9 cellular contexts compared by ENCODE assay signal in genomic region chr4:2011634-2012033, GRCh38. TPM values are rescaled to one million over a fixed set of nuclear protein-coding genes. Genes with fewer than 3 reads are reported as not detected.
DNase-seq lines count a peak whose midpoint lies in the region; ATAC-seq and TF ChIP-seq lines count a peak whose summit lies in the region.
"Not testable (repeated sequence)": the region's sequence is repeated elsewhere in the genome, so short reads cannot be mapped to it uniquely, and the experiment has no call there.
"Had no signal": no experiment of that assay in that cellular context is flagged by ENCODE, and none has a peak within 500 bp of the region (broad histone marks: within the 10 kb centered on the region; RNA-seq: fewer than 3 reads in every experiment).

No MANE protein-coding gene starts in this region.

- H3K4me1 ChIP-seq in lower lobe of right lung, result peaks cover 20% of the 10 kb centered on the region

- H3K27me3 ChIP-seq in HL-60 (ENCODE audit: insufficient read depth, poor library complexity, severe bottlenecking); lower lobe of right lung (ENCODE audit: low read depth): not testable (repeated sequence)

- DNase-seq in AG10803 (ENCODE audit: low read depth), result peak; percentile 19
- peak; percentile 73 to 84 for DNase-seq in HL-60 (ENCODE audit: low read depth in 1 of 2, low spot score in 1 of 2)
- peak; percentile 75 for DNase-seq in NB4 (ENCODE audit: low read depth)
- peak; percentile 45 for DNase-seq in SIG-M5 (lab: John Stamatoyannopoulos, UW)
- peak; percentile 79 for DNase-seq in amniotic epithelial cell (ENCODE audit: low read depth)
- DNase-seq in fibroblast of pulmonary artery (ENCODE audit: low read depth), result peak; percentile 39
- DNase-seq in lower lobe of right lung, result peak; percentile 59

- TF ChIP-seq CTCF in AG10803 (conservative IDR thresholded peaks at IDR 0.05; ENCODE audit: low read length); HL-60 (IDR thresholded peaks at IDR 0.05; ENCODE audit: insufficient read depth, low read length); NB4 (IDR thresholded peaks at IDR 0.05; ENCODE audit: low read depth, low read length); fibroblast of pulmonary artery (IDR thresholded peaks at IDR 0.05; ENCODE audit: low read length, missing control alignments); lower lobe of right lung (IDR thresholded peaks at IDR 0.05): not testable (repeated sequence)

- H3K27ac ChIP-seq in HL-60 (replicated peaks); lower lobe of right lung: not testable (repeated sequence)

- not testable (repeated sequence) for ATAC-seq in lower lobe of right lung

- H3K36me3 ChIP-seq in lower lobe of right lung, result not testable (repeated sequence)

- not testable (repeated sequence) for H3K4me3 ChIP-seq in AG10803 (ENCODE audit: low read length); HL-60 (replicated peaks; ENCODE audit: insufficient read depth, low read length); NB4 (ENCODE audit: low read depth, low read length); fibroblast of pulmonary artery (replicated peaks; ENCODE audit: low read depth, low read length); lower lobe of right lung

- intact Hi-C loops in lower lobe of right lung (cut with DNase I), result not testable (repeated sequence)

- H3K9me3 ChIP-seq in lower lobe of right lung, result not testable (repeated sequence)

- TF ChIP-seq POLR2A in NB4 (IDR thresholded peaks at IDR 0.05; ENCODE audit: extremely low read depth, insufficient read length), result not testable (repeated sequence)

RNA-seq across cellular contexts. Expression of gene NELFA, which starts 2.9 kb away (rescaled TPM):
- 22.6 TPM for total RNA-seq in lower lobe of right lung

RNA-seq across cellular contexts. Expression of gene NAT8L, which starts 47.5 kb away (rescaled TPM):
- total RNA-seq in lower lobe of right lung, result 0.24 TPM
- total RNA-seq: CD4-positive, alpha-beta memory T cell; RPMI7951 had no signal

Comparison
In these comparisons a context has a peak if more than half of its experiments do, and no peak if none do; other contexts are left out.
1. DNase-seq: peak in every context shown above with its lines; median percentile 79 in amniotic epithelial cell; 78 in HL-60; 75 in NB4; 59 in lower lobe of right lung; 45 in SIG-M5; 39 in fibroblast of pulmonary artery; 19 in AG10803.